In genomic region chr12:27014085-27014858, GRCh38 we compare ENCODE assay signal across 8 cellular contexts. TPM values are rescaled to one million over a fixed set of nuclear protein-coding genes. Genes with fewer than 3 reads are reported as not detected.
DNase-seq lines count a peak whose midpoint lies in the region; ATAC-seq and TF ChIP-seq lines count a peak whose summit lies in the region.

TM7SF3 (minus strand) TSS chr12:27014384; CDS start chr12:27014168, 216 bp downstream.

- intact Hi-C loops in activated T-helper 2 cell treated with anti-CD3 and anti-CD28 coated beads, Interferon-gamma antibody, Interleukin-2, Interleukin-4, amounts not matched to agents 10 μg/mL and 5 μg/mL and 100 μg/mL, durations not matched to agents 14 hours and 24 hours and 36 hours (cut with micrococcal nuclease): loop anchor here (1.0 to 10.0 kb wide), 8 partner anchors 8 to 317 kb away; partner anchors contain the start of genes FGFR1OP2, ITPR2, MED21 and STK38L

- H3K9me3 ChIP-seq in ES-I3 (ENCODE audit: control insufficient read depth, insufficient read depth, low read length): no peaks in the 10 kb centered on the region
- H3K9me3 ChIP-seq in RWPE2 (ENCODE audit: severe bottlenecking): no peaks in the 10 kb centered on the region

- DNase-seq in H7: peak; percentile 93
- DNase-seq in LoVo (ENCODE audit: low spot score): peak; percentile 98
- DNase-seq in RWPE2 (ENCODE audit: low spot score): peak; percentile 78
- peak; percentile 94 for DNase-seq in activated T-helper 2 cell treated with anti-CD3 and anti-CD28 coated beads, Interferon-gamma antibody, Interleukin-2, Interleukin-4, amounts not matched to agents 10 μg/mL and 5 μg/mL and 100 μg/mL, durations not matched to agents 14 hours and 24 hours and 36 hours (ENCODE audit: low spot score)
- peak; percentile 91 for DNase-seq in fibroblast of pulmonary artery (ENCODE audit: low read depth)
- DNase-seq in natural killer cell treated with Interleukin-12 subunit alpha and Interleukin-12 subunit beta and Interleukin-15 and Interleukin-18, amount 100 ng/mL, for 72 hours (ENCODE audit: low spot score): peak; percentile 96
- DNase-seq in stimulated activated naive CD8-positive, alpha-beta T cell treated with anti-CD3 and anti-CD28 coated beads, Interleukin-15, Interleukin-2, amounts not matched to agents 100 U/mL and 50 U/mL, for 24 hours: peak; percentile 96

- peak within 1 kb of the TSS; percentile 63 for H3K27ac ChIP-seq in RWPE2 (ENCODE audit: poor library complexity, severe bottlenecking)

- peak within 1 kb of the TSS; percentile 78 for H3K4me3 ChIP-seq in H7 (ENCODE audit: insufficient read depth, low read depth, low read length)
- H3K4me3 ChIP-seq in RWPE2 (ENCODE audit: severe bottlenecking): peak within 1 kb of the TSS; percentile 72
- H3K4me3 ChIP-seq in fibroblast of pulmonary artery (replicated peaks; ENCODE audit: low read depth, low read length): peak within 1 kb of the TSS; percentile 96

- peak within 1 kb of the TSS; percentile 89 for H3K27ac Mint-ChIP-seq in activated T-helper 2 cell treated with anti-CD3 and anti-CD28 coated beads, Interferon-gamma antibody, Interleukin-2, Interleukin-4, amounts not matched to agents 10 μg/mL and 5 μg/mL and 100 μg/mL, durations not matched to agents 14 hours and 24 hours and 36 hours
- H3K27ac Mint-ChIP-seq in natural killer cell treated with Interleukin-12 subunit alpha and Interleukin-12 subunit beta and Interleukin-15 and Interleukin-18, amount 100 ng/mL, for 72 hours: peak within 1 kb of the TSS; percentile 93 to 94

- H3K4me3 Mint-ChIP-seq in activated T-helper 2 cell treated with anti-CD3 and anti-CD28 coated beads, Interferon-gamma antibody, Interleukin-2, Interleukin-4, amounts not matched to agents 10 μg/mL and 5 μg/mL and 100 μg/mL, durations not matched to agents 14 hours and 24 hours and 36 hours (ENCODE audit: low read depth): peak within 1 kb of the TSS; percentile 93
- H3K4me3 Mint-ChIP-seq in natural killer cell treated with Interleukin-12 subunit alpha and Interleukin-12 subunit beta and Interleukin-15 and Interleukin-18, amount 100 ng/mL, for 72 hours: peak within 1 kb of the TSS; percentile 83

- peaks cover 17% of the 10 kb centered on the region for H3K36me3 Mint-ChIP-seq in activated T-helper 2 cell treated with anti-CD3 and anti-CD28 coated beads, Interferon-gamma antibody, Interleukin-2, Interleukin-4, amounts not matched to agents 10 μg/mL and 5 μg/mL and 100 μg/mL, durations not matched to agents 14 hours and 24 hours and 36 hours (ENCODE audit: low read depth)
- H3K36me3 Mint-ChIP-seq in natural killer cell treated with Interleukin-12 subunit alpha and Interleukin-12 subunit beta and Interleukin-15 and Interleukin-18, amount 100 ng/mL, for 72 hours: no peaks in the 10 kb centered on the region

- no peaks in the 10 kb centered on the region for H3K27me3 ChIP-seq in H7 (ENCODE audit: control insufficient read depth, insufficient read depth, low read length)
- no peaks in the 10 kb centered on the region for H3K27me3 ChIP-seq in RWPE2 (ENCODE audit: insufficient read depth, poor library complexity, severe bottlenecking)

- H3K36me3 ChIP-seq in ES-I3 (ENCODE audit: insufficient read depth, low read length) (peaks cover 7% of the 10 kb centered on the region; the same call in 1 of the 2 replicates), H7 (replicated peaks; ENCODE audit: control insufficient read depth, insufficient read depth, low read length) (no peaks in the 10 kb centered on the region), RWPE2 (ENCODE audit: low read depth) (no peaks in the 10 kb centered on the region; the same call in 1 of the 2 replicates)

- H3K9ac ChIP-seq in ES-I3 (ENCODE audit: low read depth, low read length): peak within 1 kb of the TSS; percentile 97

- H3K9me3 Mint-ChIP-seq in activated T-helper 2 cell treated with anti-CD3 and anti-CD28 coated beads, Interferon-gamma antibody, Interleukin-2, Interleukin-4, amounts not matched to agents 10 μg/mL and 5 μg/mL and 100 μg/mL, durations not matched to agents 14 hours and 24 hours and 36 hours: no peaks in the 10 kb centered on the region
- no peaks in the 10 kb centered on the region for H3K9me3 Mint-ChIP-seq in natural killer cell treated with Interleukin-12 subunit alpha and Interleukin-12 subunit beta and Interleukin-15 and Interleukin-18, amount 100 ng/mL, for 72 hours

- peaks cover 57% of the 10 kb centered on the region for H3K4me1 Mint-ChIP-seq in activated T-helper 2 cell treated with anti-CD3 and anti-CD28 coated beads, Interferon-gamma antibody, Interleukin-2, Interleukin-4, amounts not matched to agents 10 μg/mL and 5 μg/mL and 100 μg/mL, durations not matched to agents 14 hours and 24 hours and 36 hours (ENCODE audit: low read depth)
- peaks cover 29 to 30% of the 10 kb centered on the region in 2 donors for H3K4me1 Mint-ChIP-seq in natural killer cell treated with Interleukin-12 subunit alpha and Interleukin-12 subunit beta and Interleukin-15 and Interleukin-18, amount 100 ng/mL, for 72 hours (ENCODE audit: low read depth in 2 of 2)

- no peaks in the 10 kb centered on the region for H3K27me3 Mint-ChIP-seq in activated T-helper 2 cell treated with anti-CD3 and anti-CD28 coated beads, Interferon-gamma antibody, Interleukin-2, Interleukin-4, amounts not matched to agents 10 μg/mL and 5 μg/mL and 100 μg/mL, durations not matched to agents 14 hours and 24 hours and 36 hours (ENCODE audit: low read depth)
- H3K27me3 Mint-ChIP-seq in natural killer cell treated with Interleukin-12 subunit alpha and Interleukin-12 subunit beta and Interleukin-15 and Interleukin-18, amount 100 ng/mL, for 72 hours: no peaks in the 10 kb centered on the region

- ATAC-seq in RWPE2 (ENCODE audit: low read depth): peak; percentile 83
- ATAC-seq in natural killer cell treated with Interleukin-12 subunit alpha and Interleukin-12 subunit beta and Interleukin-15 and Interleukin-18, amount 100 ng/mL, for 72 hours: peak; percentile 95 to 97
- ATAC-seq in stimulated activated naive CD8-positive, alpha-beta T cell treated with anti-CD3 and anti-CD28 coated beads, Interleukin-15, Interleukin-2, amounts not matched to agents 100 U/mL and 50 U/mL, for 24 hours: peak; percentile 94

- TF ChIP-seq CTCF in RWPE2 (IDR thresholded peaks at IDR 0.05; ENCODE audit: poor library complexity, severe bottlenecking) (peak; percentile 86), fibroblast of pulmonary artery (IDR thresholded peaks at IDR 0.05; ENCODE audit: low read length, missing control alignments) (peak; percentile 55)

- H3K4me1 ChIP-seq in ES-I3 (ENCODE audit: insufficient read depth, low read length) (peaks cover 22% of the 10 kb centered on the region), RWPE2 (ENCODE audit: insufficient read depth, poor library complexity, severe bottlenecking) (peaks cover 8% of the 10 kb centered on the region)

RNA-seq across cellular contexts. Expression of gene TM7SF3, which starts in this region (rescaled TPM):
- 44.7 and 56.3 TPM in 2 replicates for total RNA-seq in H7 (2014; rRNA removed; shearing (Covaris generic))
- 46.7 and 51.5 TPM in 2 replicates for total RNA-seq in activated T-helper 2 cell treated with anti-CD3 and anti-CD28 coated beads, Interferon-gamma antibody, Interleukin-2, Interleukin-4, amounts not matched to agents 10 μg/mL and 5 μg/mL and 100 μg/mL, durations not matched to agents 14 hours and 24 hours and 36 hours
- total RNA-seq in natural killer cell treated with Interleukin-12 subunit alpha and Interleukin-12 subunit beta and Interleukin-15 and Interleukin-18, amount 100 ng/mL, for 72 hours: 10 to 100 TPM; 36.4 to 42.2 TPM

Comparison
In these comparisons a context has a peak if more than half of its experiments do, and no peak if none do; other contexts are left out.
1. Peak in every context shown above with its lines: DNase-seq, ATAC-seq, H3K4me3 ChIP-seq and H3K27ac ChIP-seq.